Comparison of ENCODE assay signal across 8 cellular contexts in genomic region chr12:127165567-127166392, GRCh38.
A peak's percentile ranks its signal among the peaks of the same experiment; 100 is the strongest.
DNase-seq lines count a peak whose midpoint lies in the region; ATAC-seq and TF ChIP-seq lines count a peak whose summit lies in the region.

No MANE protein-coding gene starts in this region.

- H3K4me1 ChIP-seq in ovary (ENCODE audit: insufficient read depth), result no peaks in the 10 kb centered on the region

- intact Hi-C loops in Right ventricle myocardium superior (cut with DNase I), result no loop called here
- intact Hi-C loops in ovary (cut with DNase I), result no loop called here

- peak; percentile 56 for ATAC-seq in GM18861 (IDR thresholded peaks at IDR 0.05; ENCODE audit: unreplicated experiment)
- ATAC-seq in HG03558 (IDR thresholded peaks at IDR 0.05; ENCODE audit: extremely low read depth, unreplicated experiment), result peak; percentile 45
- peak; percentile 69 to 82 for ATAC-seq in activated naive CD4-positive, alpha-beta T cell treated with anti-CD3 and anti-CD28 coated beads, Interleukin-2, amount 50 U/mL, for 72 hours
- ATAC-seq in Right ventricle myocardium superior (ENCODE audit: poor library complexity), result peak; percentile 99
- ATAC-seq in HG02571 (IDR thresholded peaks at IDR 0.05; ENCODE audit: unreplicated experiment), result no peak

- no peaks in the 10 kb centered on the region for H3K36me3 ChIP-seq in ovary

- TF ChIP-seq CTCF in ovary (IDR thresholded peaks at IDR 0.05), result no peak

- peak overlapping the region; percentile 48 to 98 for H3K27ac Mint-ChIP-seq in activated naive CD4-positive, alpha-beta T cell treated with anti-CD3 and anti-CD28 coated beads, Interleukin-2, amount 50 U/mL, for 72 hours

- H3K9me3 ChIP-seq in ovary, result no peaks in the 10 kb centered on the region

- no peak for TF ChIP-seq POLR2A in ovary (IDR thresholded peaks at IDR 0.05)

- H3K27ac ChIP-seq in ovary, result peak overlapping the region in 1 of 2 donors; percentile 46

- no peaks in the 10 kb centered on the region for H3K9me3 Mint-ChIP-seq in activated naive CD4-positive, alpha-beta T cell treated with anti-CD3 and anti-CD28 coated beads, Interleukin-2, amount 50 U/mL, for 72 hours

- H3K4me3 ChIP-seq in ovary, result peak overlapping the region; percentile 52

- H3K27me3 ChIP-seq in ovary, result no peaks in the 10 kb centered on the region

- DNase-seq in SKM-1 (lab: John Stamatoyannopoulos, UW; ENCODE audit: unreplicated experiment) (peak; percentile 18), Right ventricle myocardium superior (peak; percentile 90), ovary (peak; percentile 72 to 88 (median 86)), superior temporal gyrus (ENCODE audit: extremely low spot score) (peak; percentile 72)
- DNase-seq in activated naive CD4-positive, alpha-beta T cell treated with anti-CD3 and anti-CD28 coated beads, Interleukin-2, amount 50 U/mL, for 72 hours (ENCODE audit: low spot score in 2 of 2), result peak; percentile 77 to 81

- TF ChIP-seq EP300 in ovary (IDR thresholded peaks at IDR 0.05), result no peak

- WGBS in ovary, 3 donors, result 6 to 7% (median 7%) methylated on average over 60 to 69 of the region's 69 CpGs

- H3K36me3 Mint-ChIP-seq in activated naive CD4-positive, alpha-beta T cell treated with anti-CD3 and anti-CD28 coated beads, Interleukin-2, amount 50 U/mL, for 72 hours, result no peaks in the 10 kb centered on the region

Comparison
In these comparisons a context has a peak if more than half of its experiments do, and no peak if none do; other contexts are left out.
1. DNase-seq: peak in every context shown above with its lines; median percentile 90 in Right ventricle myocardium superior; 86 in ovary; 79 in activated naive CD4-positive, alpha-beta T cell treated with anti-CD3 and anti-CD28 coated beads, Interleukin-2, amount 50 U/mL, for 72 hours; 72 in superior temporal gyrus; 18 in SKM-1.